Comparison of ENCODE assay signal across 27 cellular contexts in the genomic region with DNA sequence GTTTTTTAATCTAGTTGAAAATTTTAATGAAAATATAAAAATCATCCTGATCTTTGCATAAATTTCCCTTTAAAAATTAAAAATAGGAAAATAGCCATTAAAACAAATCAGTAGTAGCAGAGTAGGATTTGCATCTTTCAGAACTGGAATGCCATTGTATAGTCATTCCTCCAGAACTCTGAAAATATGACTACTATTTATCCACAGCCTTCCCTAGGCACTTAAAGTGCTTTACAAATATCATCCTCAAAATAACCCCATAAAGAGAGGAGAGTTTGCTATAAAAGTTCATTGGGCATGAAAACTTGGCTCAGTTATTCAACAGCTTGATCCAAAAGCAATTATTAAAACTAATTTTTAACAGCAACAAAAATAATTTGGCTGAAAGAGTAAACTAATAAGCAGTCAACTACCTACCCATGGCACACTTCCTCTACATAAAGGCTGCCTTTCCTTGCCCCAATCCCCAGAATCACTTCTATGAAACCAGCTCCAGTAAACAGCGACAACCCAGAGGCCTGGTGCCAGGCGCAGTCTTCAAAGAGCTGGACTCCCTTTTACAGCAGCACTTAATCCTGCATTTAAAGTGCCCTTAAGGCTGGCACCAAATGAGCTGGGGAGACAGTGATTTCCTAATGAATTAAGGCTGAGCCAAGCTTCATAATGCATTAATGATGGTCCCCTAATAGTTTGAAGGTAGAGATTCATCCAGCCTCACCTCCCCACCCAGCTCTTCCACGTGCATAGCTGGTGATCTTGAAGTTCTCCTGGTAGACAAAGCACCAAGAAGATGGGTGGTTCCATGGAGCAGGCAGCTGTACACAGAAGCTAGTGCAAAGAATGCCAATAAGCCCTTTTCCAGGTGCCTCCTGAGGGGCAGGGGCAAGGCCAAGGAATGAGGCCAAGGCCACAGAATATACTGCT. TPM values are rescaled to one million over a fixed set of nuclear protein-coding genes. Genes with fewer than 3 reads are reported as not detected.
DNase-seq lines count a peak whose midpoint lies in the region; ATAC-seq and TF ChIP-seq lines count a peak whose summit lies in the region.
"Had no signal": no experiment of that assay in that cellular context is flagged by ENCODE, and none has a peak within 500 bp of the region (broad histone marks: within the 10 kb centered on the region; RNA-seq: fewer than 3 reads in every experiment).

No MANE protein-coding gene starts in this region.

- no peak overlapping the region for H3K4me3 Mint-ChIP-seq in activated CD8-positive, alpha-beta memory T cell treated with anti-CD3 and anti-CD28 coated beads, Interleukin-2, amount 10 ng/mL, durations not matched to agents 7 days and 5 days
- H3K4me3 Mint-ChIP-seq in endodermal cell (no peak overlapping the region), nephron progenitor cell (no peak overlapping the region), type B pancreatic cell (no peak overlapping the region)
- no peak overlapping the region for H3K4me3 Mint-ChIP-seq in activated T-cell treated with anti-CD3 and anti-CD28 coated beads, Interleukin-2, amount 50 U/mL, for 4 hours
- H3K4me3 Mint-ChIP-seq in activated naive CD4-positive, alpha-beta T cell treated with anti-CD3 and anti-CD28 coated beads for 36 hours = no peak overlapping the region
- H3K4me3 Mint-ChIP-seq: activated CD4-positive, alpha-beta T cell treated with anti-CD3 and anti-CD28 coated beads for 36 hours; activated naive CD8-positive, alpha-beta T cell treated with anti-CD3 and anti-CD28 coated beads for 36 hours; activated T-helper 1 cell treated with anti-CD3 and anti-CD28 coated beads, Interleukin-12 subunit alpha, Interleukin-12 subunit beta, Interleukin-2, Interleukin-4 antibody, amounts not matched to agents 30 ng/mL and 10 ng/mL and 1 ng/mL, durations not matched to agents 14 hours and 24 hours and 36 hours; CD8-positive, alpha-beta memory T cell; naive thymus-derived CD8-positive, alpha-beta T cell; T-helper 17 cell had no signal

- no peak overlapping the region for H3K4me3 ChIP-seq in endodermal cell (ENCODE audit: low read length)
- H3K4me3 ChIP-seq: heart right ventricle, pancreas, right lobe of liver had no signal

- H3K27ac Mint-ChIP-seq in activated CD8-positive, alpha-beta memory T cell treated with anti-CD3 and anti-CD28 coated beads, Interleukin-2, amount 10 ng/mL, durations not matched to agents 7 days and 5 days = no peak overlapping the region
- H3K27ac Mint-ChIP-seq in endodermal cell (peak overlapping the region; percentile 64), nephron progenitor cell (peak overlapping the region; percentile 91), type B pancreatic cell (no peak overlapping the region)
- no peak overlapping the region for H3K27ac Mint-ChIP-seq in activated naive CD4-positive, alpha-beta T cell treated with anti-CD3 and anti-CD28 coated beads for 36 hours
- H3K27ac Mint-ChIP-seq: activated CD4-positive, alpha-beta T cell treated with anti-CD3 and anti-CD28 coated beads for 36 hours; activated naive CD8-positive, alpha-beta T cell treated with anti-CD3 and anti-CD28 coated beads for 36 hours; activated T-helper 1 cell treated with anti-CD3 and anti-CD28 coated beads, Interleukin-12 subunit alpha, Interleukin-12 subunit beta, Interleukin-2, Interleukin-4 antibody, amounts not matched to agents 30 ng/mL and 10 ng/mL and 1 ng/mL, durations not matched to agents 14 hours and 24 hours and 36 hours; naive thymus-derived CD8-positive, alpha-beta T cell; T-helper 17 cell had no signal

- peak; percentile 12 for DNase-seq in activated CD8-positive, alpha-beta memory T cell treated with anti-CD3 and anti-CD28 coated beads, Interleukin-2, amount 10 ng/mL, durations not matched to agents 7 days and 5 days
- DNase-seq in activated CD8-positive, alpha-beta memory T cell treated with anti-CD3 and anti-CD28 coated beads, Interleukin-2, amount 50 U/mL, for 48 hours = no peak
- DNase-seq in endodermal cell (no peak), nephron progenitor cell (no peak), type B pancreatic cell (ENCODE audit: extremely low spot score, unreplicated experiment) (peak; percentile 48), activated T-cell treated with anti-CD3 and anti-CD28 coated beads for 4 hours (no peak)
- DNase-seq in activated T-cell treated with anti-CD3 and anti-CD28 coated beads, Interleukin-2, amount 50 U/mL, for 4 hours = no peak
- no peak for DNase-seq in activated naive CD4-positive, alpha-beta T cell treated with anti-CD3 and anti-CD28 coated beads for 36 hours
- DNase-seq: activated CD4-positive, alpha-beta T cell treated with anti-CD3 and anti-CD28 coated beads for 36 hours; activated naive CD8-positive, alpha-beta T cell treated with anti-CD3 and anti-CD28 coated beads for 36 hours; AML-193; CD8-positive, alpha-beta memory T cell; DMS153; GF-D8; GOT3; heart right ventricle; MV-4-11; naive thymus-derived CD8-positive, alpha-beta T cell; NCI-H146; NCI-H524 treated with DMSO at 0.1 percent for 48 hours; right lobe of liver; stimulated activated CD4-positive, alpha-beta T cell treated with anti-CD3 and anti-CD28 coated beads, Interleukin-15, amount 100 ng/mL, for 24 hours; stimulated activated CD8-positive, alpha-beta memory T cell treated with anti-CD3 and anti-CD28 coated beads, Interleukin-4, amount 100 ng/mL, for 48 hours; T-helper 17 cell had no signal

- H3K27me3 ChIP-seq in endodermal cell (ENCODE audit: control insufficient read depth, insufficient read depth, low read length, poor library complexity, severe bottlenecking) = no peaks in the 10 kb centered on the region
- H3K27me3 ChIP-seq: heart right ventricle, pancreas, right lobe of liver had no signal

- H3K27ac ChIP-seq in endodermal cell (ENCODE audit: low read depth, low read length) = no peak overlapping the region
- H3K27ac ChIP-seq: epithelial cell of prostate, pancreas, right lobe of liver had no signal

- H3K36me3 Mint-ChIP-seq in activated CD8-positive, alpha-beta memory T cell treated with anti-CD3 and anti-CD28 coated beads, Interleukin-2, amount 10 ng/mL, durations not matched to agents 7 days and 5 days = no peaks in the 10 kb centered on the region
- peaks cover 82% of the 10 kb centered on the region for H3K36me3 Mint-ChIP-seq in endodermal cell (ENCODE audit: low read depth)
- peaks cover 55% of the 10 kb centered on the region for H3K36me3 Mint-ChIP-seq in nephron progenitor cell (ENCODE audit: low read depth)
- H3K36me3 Mint-ChIP-seq in type B pancreatic cell = peaks cover 40% of the 10 kb centered on the region
- H3K36me3 Mint-ChIP-seq in activated T-cell treated with anti-CD3 and anti-CD28 coated beads, Interleukin-2, amount 50 U/mL, for 4 hours (ENCODE audit: insufficient read depth) = no peaks in the 10 kb centered on the region
- no peaks in the 10 kb centered on the region for H3K36me3 Mint-ChIP-seq in activated naive CD4-positive, alpha-beta T cell treated with anti-CD3 and anti-CD28 coated beads for 36 hours (ENCODE audit: low read depth)
- H3K36me3 Mint-ChIP-seq: activated naive CD8-positive, alpha-beta T cell treated with anti-CD3 and anti-CD28 coated beads for 36 hours; CD8-positive, alpha-beta memory T cell; naive thymus-derived CD8-positive, alpha-beta T cell had no signal

- no peaks in the 10 kb centered on the region for H3K9me3 Mint-ChIP-seq in activated CD8-positive, alpha-beta memory T cell treated with anti-CD3 and anti-CD28 coated beads, Interleukin-2, amount 10 ng/mL, durations not matched to agents 7 days and 5 days (ENCODE audit: low read depth)
- H3K9me3 Mint-ChIP-seq in endodermal cell = no peaks in the 10 kb centered on the region
- peaks cover 3% of the 10 kb centered on the region for H3K9me3 Mint-ChIP-seq in nephron progenitor cell
- H3K9me3 Mint-ChIP-seq in type B pancreatic cell = no peaks in the 10 kb centered on the region
- no peaks in the 10 kb centered on the region for H3K9me3 Mint-ChIP-seq in activated T-cell treated with anti-CD3 and anti-CD28 coated beads, Interleukin-2, amount 50 U/mL, for 4 hours
- no peaks in the 10 kb centered on the region for H3K9me3 Mint-ChIP-seq in activated naive CD4-positive, alpha-beta T cell treated with anti-CD3 and anti-CD28 coated beads for 36 hours
- H3K9me3 Mint-ChIP-seq: activated naive CD8-positive, alpha-beta T cell treated with anti-CD3 and anti-CD28 coated beads for 36 hours; activated T-helper 1 cell treated with anti-CD3 and anti-CD28 coated beads, Interleukin-12 subunit alpha, Interleukin-12 subunit beta, Interleukin-2, Interleukin-4 antibody, amounts not matched to agents 30 ng/mL and 10 ng/mL and 1 ng/mL, durations not matched to agents 14 hours and 24 hours and 36 hours; CD8-positive, alpha-beta memory T cell; naive thymus-derived CD8-positive, alpha-beta T cell had no signal

- peaks cover 36% of the 10 kb centered on the region for H3K27me3 Mint-ChIP-seq in activated CD8-positive, alpha-beta memory T cell treated with anti-CD3 and anti-CD28 coated beads, Interleukin-2, amount 10 ng/mL, durations not matched to agents 7 days and 5 days
- no peaks in the 10 kb centered on the region for H3K27me3 Mint-ChIP-seq in endodermal cell (ENCODE audit: insufficient read depth)
- H3K27me3 Mint-ChIP-seq in nephron progenitor cell (ENCODE audit: low read depth, poor library complexity) = no peaks in the 10 kb centered on the region
- no peaks in the 10 kb centered on the region for H3K27me3 Mint-ChIP-seq in type B pancreatic cell
- peaks cover 6% of the 10 kb centered on the region for H3K27me3 Mint-ChIP-seq in activated T-cell treated with anti-CD3 and anti-CD28 coated beads, Interleukin-2, amount 50 U/mL, for 4 hours (ENCODE audit: low read depth)
- no peaks in the 10 kb centered on the region for H3K27me3 Mint-ChIP-seq in activated naive CD4-positive, alpha-beta T cell treated with anti-CD3 and anti-CD28 coated beads for 36 hours (ENCODE audit: low read depth)

- TF ChIP-seq CTCF in endodermal cell (conservative IDR thresholded peaks at IDR 0.05) (no peak), nephron progenitor cell (IDR thresholded peaks at IDR 0.05) (no peak), type B pancreatic cell (conservative IDR thresholded peaks at IDR 0.05) (no peak)

- ATAC-seq in activated CD8-positive, alpha-beta memory T cell treated with anti-CD3 and anti-CD28 coated beads, Interleukin-2, amount 10 ng/mL, durations not matched to agents 7 days and 5 days = no peak
- ATAC-seq in activated T-cell treated with anti-CD3 and anti-CD28 coated beads, Interleukin-2, amount 50 U/mL, for 4 hours = no peak
- ATAC-seq: activated CD4-positive, alpha-beta T cell treated with anti-CD3 and anti-CD28 coated beads for 36 hours; heart right ventricle; naive thymus-derived CD8-positive, alpha-beta T cell; pancreas; right lobe of liver; T-helper 17 cell had no signal

- no peaks in the 10 kb centered on the region for H3K9me3 ChIP-seq in endodermal cell (ENCODE audit: control insufficient read depth, low read length)
- H3K9me3 ChIP-seq: heart right ventricle, pancreas, right lobe of liver had no signal

- intact Hi-C loops in activated naive CD4-positive, alpha-beta T cell treated with anti-CD3 and anti-CD28 coated beads for 36 hours (cut with micrococcal nuclease) = no loop called here

- no peaks in the 10 kb centered on the region for H3K4me1 Mint-ChIP-seq in activated CD8-positive, alpha-beta memory T cell treated with anti-CD3 and anti-CD28 coated beads, Interleukin-2, amount 10 ng/mL, durations not matched to agents 7 days and 5 days
- peaks cover 62% of the 10 kb centered on the region for H3K4me1 Mint-ChIP-seq in endodermal cell
- peaks cover 89% of the 10 kb centered on the region for H3K4me1 Mint-ChIP-seq in nephron progenitor cell
- peaks cover 40% of the 10 kb centered on the region for H3K4me1 Mint-ChIP-seq in type B pancreatic cell (ENCODE audit: unreplicated experiment)
- no peaks in the 10 kb centered on the region for H3K4me1 Mint-ChIP-seq in activated T-cell treated with anti-CD3 and anti-CD28 coated beads, Interleukin-2, amount 50 U/mL, for 4 hours (ENCODE audit: low read depth)
- H3K4me1 Mint-ChIP-seq in activated naive CD4-positive, alpha-beta T cell treated with anti-CD3 and anti-CD28 coated beads for 36 hours (ENCODE audit: low read depth) = no peaks in the 10 kb centered on the region
- H3K4me1 Mint-ChIP-seq: activated CD4-positive, alpha-beta T cell treated with anti-CD3 and anti-CD28 coated beads for 36 hours; activated naive CD8-positive, alpha-beta T cell treated with anti-CD3 and anti-CD28 coated beads for 36 hours; CD8-positive, alpha-beta memory T cell; naive thymus-derived CD8-positive, alpha-beta T cell had no signal

- peaks cover 73% of the 10 kb centered on the region for H3K36me3 ChIP-seq in endodermal cell (ENCODE audit: control insufficient read depth, insufficient read depth, low read length)
- H3K36me3 ChIP-seq: pancreas, right lobe of liver had no signal

- CTCF ChIA-PET in activated CD8-positive, alpha-beta memory T cell treated with anti-CD3 and anti-CD28 coated beads, Interleukin-2, amount 10 ng/mL, durations not matched to agents 7 days and 5 days (lab: Charles Lee) = no interaction called here
- CTCF ChIA-PET in activated naive CD4-positive, alpha-beta T cell treated with anti-CD3 and anti-CD28 coated beads for 36 hours (lab: Charles Lee) = interaction anchor here (1.1 kb wide), 1 partner anchor 9 kb away, joined by 3 read pairs; no protein-coding TSS in a partner anchor

- WGBS in endodermal cell (ENCODE audit: insufficient coverage in 1 of 2, insufficient read length in 1 of 2), 2 experiments = 96 to 97% methylated on average over 3 of the region's 3 CpGs

- peaks cover 25% of the 10 kb centered on the region for H3K4me1 ChIP-seq in endodermal cell (ENCODE audit: control insufficient read depth, insufficient read depth, low read length)
- H3K4me1 ChIP-seq: pancreas, right lobe of liver had no signal

- no peak overlapping the region for H3K9ac ChIP-seq in endodermal cell (ENCODE audit: extremely low read depth, low read length, poor library complexity, severe bottlenecking)

RNA-seq across cellular contexts. Expression of a gene that starts 36.1 kb away (rescaled TPM):
- total RNA-seq in activated CD8-positive, alpha-beta memory T cell treated with anti-CD3 and anti-CD28 coated beads, Interleukin-2, amount 10 ng/mL, durations not matched to agents 7 days and 5 days = not detected
- total RNA-seq in endodermal cell (100 to 1,000 TPM; 136 to 238 TPM), type B pancreatic cell (ENCODE audit: low replicate concordance) (17.9 and 35.3 TPM in 2 replicates)
- 23.7 TPM for polyA plus RNA-seq in endodermal cell (2013, experiment 1 of 2)
- polyA plus RNA-seq in endodermal cell (2013, experiment 2 of 2) = 24.8 TPM
- under 1 TPM; 0.22 to 0.69 (median 0.23) TPM for total RNA-seq in activated T-cell treated with anti-CD3 and anti-CD28 coated beads, Interleukin-2, amount 50 U/mL, for 4 hours
- total RNA-seq in activated naive CD4-positive, alpha-beta T cell treated with anti-CD3 and anti-CD28 coated beads for 36 hours = not detected

Comparison
In these comparisons a context has a peak if more than half of its experiments do, and no peak if none do; other contexts are left out.
1. DNase-seq: peak in activated CD8-positive, alpha-beta memory T cell treated with anti-CD3 and anti-CD28 coated beads, Interleukin-2, amount 10 ng/mL, durations not matched to agents 7 days and 5 days (single experiment) and type B pancreatic cell (single experiment); none in activated CD8-positive, alpha-beta memory T cell treated with anti-CD3 and anti-CD28 coated beads, Interleukin-2, amount 50 U/mL, for 48 hours (single experiment), endodermal cell (single experiment), nephron progenitor cell (single experiment), activated T-cell treated with anti-CD3 and anti-CD28 coated beads for 4 hours (single experiment), activated T-cell treated with anti-CD3 and anti-CD28 coated beads, Interleukin-2, amount 50 U/mL, for 4 hours (single experiment) and activated naive CD4-positive, alpha-beta T cell treated with anti-CD3 and anti-CD28 coated beads for 36 hours (single experiment).
2. H3K27ac Mint-ChIP-seq: peak in endodermal cell (single experiment) and nephron progenitor cell (single experiment); none in activated CD8-positive, alpha-beta memory T cell treated with anti-CD3 and anti-CD28 coated beads, Interleukin-2, amount 10 ng/mL, durations not matched to agents 7 days and 5 days (single experiment), type B pancreatic cell (single experiment) and activated naive CD4-positive, alpha-beta T cell treated with anti-CD3 and anti-CD28 coated beads for 36 hours (single experiment).
3. RNA of a gene that starts 36.1 kb away (total RNA-seq): 136 to 238 TPM in endodermal cell and 17.9 to 35.3 TPM in type B pancreatic cell; 0.22 to 0.69 TPM in activated T-cell treated with anti-CD3 and anti-CD28 coated beads, Interleukin-2, amount 50 U/mL, for 4 hours, not detected in activated CD8-positive, alpha-beta memory T cell treated with anti-CD3 and anti-CD28 coated beads, Interleukin-2, amount 10 ng/mL, durations not matched to agents 7 days and 5 days and not detected in activated naive CD4-positive, alpha-beta T cell treated with anti-CD3 and anti-CD28 coated beads for 36 hours; every median in the first group is over 10 times any median in the second.